Comparison of ENCODE assay signal across 18 cellular contexts in the genomic region with DNA sequence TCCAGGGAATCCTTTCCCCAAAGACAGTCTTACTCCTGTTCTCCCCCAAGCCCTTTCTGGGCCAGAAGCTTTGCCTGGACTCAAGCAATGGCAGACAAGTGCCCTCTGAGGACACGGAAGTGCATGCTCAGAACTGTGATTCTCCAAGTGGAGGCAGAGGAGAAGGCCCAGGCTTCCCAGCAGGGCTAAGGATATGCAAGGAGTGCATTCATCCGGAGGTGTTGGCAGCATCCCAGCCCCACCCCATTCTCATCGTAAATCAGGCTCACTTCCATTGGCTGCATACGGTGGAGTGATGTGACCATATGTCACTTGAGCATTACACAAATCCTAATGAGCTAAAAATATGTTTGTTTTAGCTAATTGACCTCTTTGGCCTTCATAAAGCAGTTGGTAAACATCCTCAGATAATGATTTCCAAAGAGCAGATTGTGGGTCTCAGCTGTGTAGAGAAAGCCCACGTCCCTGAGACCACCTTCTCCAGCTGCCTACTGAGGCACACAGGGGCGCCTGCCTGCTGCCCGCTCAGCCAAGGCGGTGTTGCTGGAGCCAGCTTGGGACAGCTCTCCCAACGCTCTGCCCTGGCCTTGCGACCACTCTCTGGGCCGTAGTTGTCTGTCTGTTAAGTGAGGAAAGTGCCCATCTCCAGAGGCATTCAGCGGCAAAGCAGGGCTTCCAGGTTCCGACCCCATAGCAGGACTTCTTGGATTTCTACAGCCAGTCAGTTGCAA. TPM values are rescaled to one million over a fixed set of nuclear protein-coding genes. Genes with fewer than 3 reads are reported as not detected.
DNase-seq lines count a peak whose midpoint lies in the region; ATAC-seq, FAIRE-seq and TF ChIP-seq lines count a peak whose summit lies in the region.
"Had no signal": no experiment of that assay in that cellular context is flagged by ENCODE, and none has a peak within 500 bp of the region (broad histone marks: within the 10 kb centered on the region; RNA-seq: fewer than 3 reads in every experiment).

No MANE protein-coding gene starts in this region.

- DNase-seq in HCEC 1CT (peak; percentile 9), NCI-H82 (lab: John Stamatoyannopoulos, UW) (peak; percentile 97), left colon (peak; percentile 51 to 63), HTR-8/SVneo (ENCODE audit: insufficient read length, low spot score) (no peak)
- DNase-seq in activated CD4-positive, alpha-beta T cell treated with anti-CD3 and anti-CD28 coated beads for 48 hours: no peak
- DNase-seq: activated CD8-positive, alpha-beta memory T cell treated with anti-CD3 and anti-CD28 coated beads for 24 hours; activated naive CD4-positive, alpha-beta T cell treated with anti-CD3 and anti-CD28 coated beads for 36 hours; islet precursor cell; MG63; stimulated activated CD4-positive, alpha-beta T cell treated with anti-CD3 and anti-CD28 coated beads, Interleukin-2, amount 100 ng/mL, for 48 hours had no signal

- peak overlapping the region; percentile 59 for H3K27ac ChIP-seq in C4-2B
- H3K27ac ChIP-seq: BLaER1, vagina had no signal

- no peak for TF ChIP-seq CTCF in C4-2B (conservative IDR thresholded peaks at IDR 0.05)

- FAIRE-seq in HTR-8/SVneo (lab: Jason Lieb, UNC): no peak

- ATAC-seq in left colon: peak; percentile 91
- no peak for ATAC-seq in GM21526 (IDR thresholded peaks at IDR 0.05; ENCODE audit: low FRiP score, unreplicated experiment)
- ATAC-seq in GM21515 (IDR thresholded peaks at IDR 0.05; ENCODE audit: unreplicated experiment): no peak

- intact Hi-C loops in left colon (cut with DNase I, micrococcal nuclease): no loop called here

RNA-seq across cellular contexts. Expression of a gene that starts 1.4 kb away (rescaled TPM):
- total RNA-seq in left colon: not detected
- total RNA-seq: activated naive CD4-positive, alpha-beta T cell treated with anti-CD3 and anti-CD28 coated beads for 36 hours; glomerular endothelial cell; renal cortical epithelial cell; SK-MEL-5; vagina had no signal

RNA-seq across cellular contexts. Expression of a gene that starts 24.5 kb away (rescaled TPM):
- not detected for total RNA-seq in left colon
- total RNA-seq: activated naive CD4-positive, alpha-beta T cell treated with anti-CD3 and anti-CD28 coated beads for 36 hours; glomerular endothelial cell; renal cortical epithelial cell; SK-MEL-5; vagina had no signal

RNA-seq across cellular contexts. Expression of a gene that starts 37.4 kb away (rescaled TPM):
- 1 to 10 TPM in 1 of 2 donors, under 1 TPM in 1; 0.64 to 1.7 TPM for total RNA-seq in left colon
- total RNA-seq: glomerular endothelial cell, SK-MEL-5, vagina had no signal

RNA-seq across cellular contexts. Expression of a gene that starts 46.7 kb away (rescaled TPM):
- total RNA-seq in left colon: under 1 TPM; 0.12 to 0.67 TPM
- total RNA-seq: glomerular endothelial cell, renal cortical epithelial cell, SK-MEL-5 had no signal

Comparison
In these comparisons a context has a peak if more than half of its experiments do, and no peak if none do; other contexts are left out.
1. DNase-seq: peak in HCEC 1CT (single experiment), NCI-H82 (single experiment) and left colon (2 of 2); none in activated CD4-positive, alpha-beta T cell treated with anti-CD3 and anti-CD28 coated beads for 48 hours (single experiment) and HTR-8/SVneo (single experiment).